16 cellular contexts compared by ENCODE assay signal in genomic region chr17:7443499-7444485, GRCh38. TPM values are rescaled to one million over a fixed set of nuclear protein-coding genes. Genes with fewer than 3 reads are reported as not detected.
A peak's percentile ranks its signal among the peaks of the same experiment; 100 is the strongest.
DNase-seq lines count a peak whose midpoint lies in the region; ATAC-seq and TF ChIP-seq lines count a peak whose summit lies in the region.
"Had no signal": no experiment of that assay in that cellular context is flagged by ENCODE, and none has a peak within 500 bp of the region (broad histone marks: within the 10 kb centered on the region; RNA-seq: fewer than 3 reads in every experiment).

No MANE protein-coding gene starts in this region.

- peak overlapping the region; percentile 10 for H2BK5ac ChIP-seq in IMR-90 (ENCODE audit: low read depth, low read length, poor library complexity, severe bottlenecking)

- peaks cover 32% of the 10 kb centered on the region for H3K4me1 Mint-ChIP-seq in central memory CD8-positive, alpha-beta T cell
- H3K4me1 Mint-ChIP-seq in activated CD4-positive, alpha-beta memory T cell treated with anti-CD3 and anti-CD28 coated beads, Interleukin-2, amount 10 ng/mL, durations not matched to agents 7 days and 5 days, result peaks cover 30% of the 10 kb centered on the region

- in situ Hi-C loops in IMR-90 (cut with MboI; ENCODE audit: low sequenced_read_pairs), result no loop called here

- no peak for TF ChIP-seq POLR2A in IMR-90 (IDR thresholded peaks at IDR 0.05; ENCODE audit: low read depth, low read length)

- H3K23ac ChIP-seq in IMR-90 (ENCODE audit: low read depth, low read length), result no peak overlapping the region; the same call in 1 of the 2 replicates

- H3K4me3 ChIP-seq in AG10803 (ENCODE audit: low read length), result no peak overlapping the region
- H3K4me3 ChIP-seq in IMR-90 (ENCODE audit: insufficient read depth, low read depth, low read length), result no peak overlapping the region
- no peak overlapping the region for H3K4me3 ChIP-seq in dorsolateral prefrontal cortex

- no peak overlapping the region for H2BK15ac ChIP-seq in IMR-90 (ENCODE audit: low read depth, low read length)

- H2BK120ac ChIP-seq in IMR-90 (ENCODE audit: low read depth, low read length), result 0 out of 2 replicates have a peak overlapping the region, but pooled peaks have one; percentile 40

- WGBS in IMR-90 (ENCODE audit: extremely low coverage in 2 of 2, insufficient read length in 1 of 2), 2 experiments, result 100% methylated on average over 1 of the region's 7 CpGs; no CpG with 5 or more reads in 1 of the 2 experiments

- H3K9me3 ChIP-seq in IMR-90 (ENCODE audit: control insufficient read depth, insufficient read depth, low read length), result no peaks in the 10 kb centered on the region

- BruUV-seq in IMR-90 (replicated peaks; lab: Mats Ljungman, UMichigan), result no TSS peak

- H2AK9ac ChIP-seq in IMR-90 (replicated peaks; ENCODE audit: low read depth, low read length, poor library complexity), result peak overlapping the region; percentile 33

- H3K27me3 ChIP-seq in IMR-90 (ENCODE audit: control insufficient read depth, insufficient read depth, low read length), result peaks cover 47% of the 10 kb centered on the region
- H3K27me3 ChIP-seq in dorsolateral prefrontal cortex, result peaks cover 0 to 75% (median 38%) of the 10 kb centered on the region in 45 donors

- ATAC-seq in IMR-90 (ENCODE audit: low read depth), result no peak
- ATAC-seq in central memory CD8-positive, alpha-beta T cell (replicated peaks; ENCODE audit: extremely low read depth, poor library complexity, severe bottlenecking), result no peak
- no peak for ATAC-seq in GM18520 (IDR thresholded peaks at IDR 0.05; ENCODE audit: unreplicated experiment)
- ATAC-seq: Right ventricle myocardium inferior had no signal

- TF ChIP-seq CTCF in AG10803 (conservative IDR thresholded peaks at IDR 0.05; ENCODE audit: low read length) (no peak), IMR-90 (conservative IDR thresholded peaks at IDR 0.05; ENCODE audit: low read depth, low read length) (no peak), dorsolateral prefrontal cortex (IDR thresholded peaks at IDR 0.05 in 54 of 56, conservative IDR thresholded peaks at IDR 0.05 in 2 of 56; ENCODE audit: low read depth in 1 of 56, partially characterized antibody in 56 of 56) (no peak)

- peak overlapping the region; percentile 49; the same call in 1 of the 2 replicates for H4K91ac ChIP-seq in IMR-90 (ENCODE audit: insufficient read depth, low read depth, low read length)

- H3K9me1 ChIP-seq in IMR-90 (ENCODE audit: insufficient read depth, low read length), result 0 out of 2 replicates have a peak, but pooled peaks cover 8% of the 10 kb centered on the region

- TF ChIP-seq RAD21 in IMR-90 (IDR thresholded peaks at IDR 0.05; ENCODE audit: low read length), result no peak

- no peak overlapping the region for H2AFZ ChIP-seq in IMR-90 (replicated peaks; ENCODE audit: low read length, poor library complexity)

- peaks cover 85% of the 10 kb centered on the region for H3K27me3 Mint-ChIP-seq in central memory CD8-positive, alpha-beta T cell
- H3K27me3 Mint-ChIP-seq in activated CD4-positive, alpha-beta memory T cell treated with anti-CD3 and anti-CD28 coated beads, Interleukin-2, amount 10 ng/mL, durations not matched to agents 7 days and 5 days, result peaks cover 70% of the 10 kb centered on the region

- intact Hi-C loops in IMR-90 (cut with micrococcal nuclease), result no loop called here
- intact Hi-C loops in dorsolateral prefrontal cortex (cut with DNase I), result no loop called here

- no peak overlapping the region for H3K4ac ChIP-seq in IMR-90 (ENCODE audit: low read depth, low read length)

- H4K20me1 ChIP-seq in IMR-90 (ENCODE audit: insufficient read depth, low read length), result 0 out of 2 replicates have a peak, but pooled peaks cover 3% of the 10 kb centered on the region

- H3K9me3 Mint-ChIP-seq in central memory CD8-positive, alpha-beta T cell, result no peaks in the 10 kb centered on the region
- no peaks in the 10 kb centered on the region for H3K9me3 Mint-ChIP-seq in activated CD4-positive, alpha-beta memory T cell treated with anti-CD3 and anti-CD28 coated beads, Interleukin-2, amount 10 ng/mL, durations not matched to agents 7 days and 5 days
- H3K9me3 Mint-ChIP-seq: stimulated activated naive CD8-positive, alpha-beta T cell treated with anti-CD3 and anti-CD28 coated beads, Interleukin-15, Interleukin-2, amounts not matched to agents 100 ng/mL and 50 ng/mL, for 24 hours had no signal

- H3K14ac ChIP-seq in IMR-90 (replicated peaks; ENCODE audit: low read depth, low read length), result no peak overlapping the region

- peak overlapping the region; percentile 13; the same call in 1 of the 2 replicates for H2AK5ac ChIP-seq in IMR-90 (ENCODE audit: low read depth, low read length)

- no peak overlapping the region for H4K8ac ChIP-seq in IMR-90 (ENCODE audit: low read depth in 2 of 2, low read length in 2 of 2)

- H3K4me3 Mint-ChIP-seq in central memory CD8-positive, alpha-beta T cell, result no peak overlapping the region
- no peak overlapping the region for H3K4me3 Mint-ChIP-seq in activated CD4-positive, alpha-beta memory T cell treated with anti-CD3 and anti-CD28 coated beads, Interleukin-2, amount 10 ng/mL, durations not matched to agents 7 days and 5 days

- POLR2A ChIA-PET in IMR-90 (lab: Charles Lee; ENCODE audit: unreplicated experiment), result interaction anchor here (0.7 kb wide), 1 partner anchor 34 kb away, joined by 3 read pairs; no protein-coding TSS in a partner anchor
- POLR2A ChIA-PET in activated CD4-positive, alpha-beta memory T cell treated with anti-CD3 and anti-CD28 coated beads, Interleukin-2, amount 10 ng/mL, durations not matched to agents 7 days and 5 days (lab: Charles Lee), result interaction anchor here (1.2 to 14.4 kb wide), 8 partner anchors 8 to 244 kb away, joined by 3 to 232 read pairs (median 4); partner anchors contain the start of genes ACAP1, POLR2A, SLC35G6 and TMEM102

- H3K4me1 ChIP-seq in IMR-90 (ENCODE audit: control insufficient read depth, insufficient read depth, low read length), result peaks cover 22% of the 10 kb centered on the region

- H3K27ac ChIP-seq in IMR-90 (ENCODE audit: insufficient read depth, low read length) (no peak overlapping the region), dorsolateral prefrontal cortex (no peak overlapping the region)
- H3K27ac ChIP-seq: C4-2B had no signal

- H3K36me3 ChIP-seq in IMR-90 (ENCODE audit: control insufficient read depth, insufficient read depth, low read length), result no peaks in the 10 kb centered on the region

- no peak overlapping the region for H3K18ac ChIP-seq in IMR-90 (ENCODE audit: low read depth, low read length)

- H2BK20ac ChIP-seq in IMR-90 (ENCODE audit: low read depth, low read length), result peak overlapping the region; percentile 33; the same call in 1 of the 2 replicates

- no peak overlapping the region for H4K5ac ChIP-seq in IMR-90 (ENCODE audit: low read depth, low read length)

- H3K36me3 Mint-ChIP-seq in central memory CD8-positive, alpha-beta T cell (ENCODE audit: insufficient read depth), result peaks cover 12% of the 10 kb centered on the region
- peaks cover 15% of the 10 kb centered on the region for H3K36me3 Mint-ChIP-seq in activated CD4-positive, alpha-beta memory T cell treated with anti-CD3 and anti-CD28 coated beads, Interleukin-2, amount 10 ng/mL, durations not matched to agents 7 days and 5 days (ENCODE audit: low read depth)

- no peak overlapping the region for H3K9ac ChIP-seq in IMR-90 (ENCODE audit: low read depth, low read length)

- H3K79me1 ChIP-seq in IMR-90 (ENCODE audit: low read depth in 1 of 2, low read length in 2 of 2), result no peaks in the 10 kb centered on the region

- H3K4me2 ChIP-seq in IMR-90 (ENCODE audit: low read depth, low read length), result no peak overlapping the region

- CTCF ChIA-PET in IMR-90 (lab: Yijun Ruan, JAX), result no interaction called here
- CTCF ChIA-PET in activated CD4-positive, alpha-beta memory T cell treated with anti-CD3 and anti-CD28 coated beads, Interleukin-2, amount 10 ng/mL, durations not matched to agents 7 days and 5 days (lab: Charles Lee), result interaction anchor here (0.6 to 5.7 kb wide), 7 partner anchors 8 to 145 kb away, joined by 3 to 30 read pairs (median 4); partner anchors contain the start of genes TMEM102 and ZBTB4

- H3K56ac ChIP-seq in IMR-90 (ENCODE audit: extremely low read depth, insufficient read depth, low read length), result no peak overlapping the region

- H3K27ac Mint-ChIP-seq in central memory CD8-positive, alpha-beta T cell (ENCODE audit: low read depth), result peak overlapping the region; percentile 59
- no peak overlapping the region for H3K27ac Mint-ChIP-seq in activated CD4-positive, alpha-beta memory T cell treated with anti-CD3 and anti-CD28 coated beads, Interleukin-2, amount 10 ng/mL, durations not matched to agents 7 days and 5 days
- H3K27ac Mint-ChIP-seq: stimulated activated naive CD8-positive, alpha-beta T cell treated with anti-CD3 and anti-CD28 coated beads, Interleukin-15, Interleukin-2, amounts not matched to agents 100 ng/mL and 50 ng/mL, for 24 hours had no signal

- DNase-seq in AG10803 (ENCODE audit: low read depth) (peak; percentile 21), IMR-90 (peak; percentile 75), kidney tubule cell (ENCODE audit: low spot score) (peak; percentile 45), dorsolateral prefrontal cortex (no peak), NCI-H446 treated with DMSO at 0.1 percent for 48 hours (lab: John Stamatoyannopoulos, UW) (no peak)
- DNase-seq in central memory CD8-positive, alpha-beta T cell (ENCODE audit: low spot score in 2 of 2), result no peak
- no peak for DNase-seq in activated CD4-positive, alpha-beta memory T cell treated with anti-CD3 and anti-CD28 coated beads, Interleukin-2, amount 10 ng/mL, durations not matched to agents 7 days and 5 days
- DNase-seq: activated CD4-positive, alpha-beta T cell treated with anti-CD3 and anti-CD28 coated beads, Interleukin-2, amount 50 U/mL, for 4 hours; activated effector memory CD4-positive, alpha-beta T cell treated with Interleukin-2 at 50 U/mL for 16 hours; cerebellar nuclear complex; NCI-H69 had no signal

- dilution Hi-C loops in IMR-90 (cut with HindIII; ENCODE audit: low sequenced_read_pairs, unreplicated experiment), result no loop called here

RNA-seq across cellular contexts. Expression of gene CHRNB1, which starts 1.1 kb away (rescaled TPM):
- 4.2 and 4.3 TPM in 2 replicates for total RNA-seq in IMR-90 (2012; rRNA removed)
- polyA plus RNA-seq in IMR-90 (2012; rRNA removed), result 6.0 and 6.4 TPM in 2 replicates
- polyA plus RNA-seq in IMR-90 (2012; cell fraction: cytosol; rRNA removed), result 7.0 and 8.0 TPM in 2 replicates
- 0.76 and 1.6 TPM in 2 replicates for polyA plus RNA-seq in IMR-90 (2012; cell fraction: nucleus; rRNA removed; ENCODE audit: low replicate concordance)
- total RNA-seq in dorsolateral prefrontal cortex, result 10 to 100 TPM in 95 of 120 experiments, 1 to 10 TPM in 25; 6.3 to 21.6 (median 12.1) TPM
- total RNA-seq in activated CD4-positive, alpha-beta memory T cell treated with anti-CD3 and anti-CD28 coated beads, Interleukin-2, amount 10 ng/mL, durations not matched to agents 7 days and 5 days, result 10 to 100 TPM; 13.0 to 14.6 TPM

RNA-seq across cellular contexts. Expression of gene FGF11, which starts 4.5 kb away (rescaled TPM):
- 0.18 and 0.28 TPM in 2 replicates for total RNA-seq in IMR-90 (2012; rRNA removed)
- polyA plus RNA-seq in IMR-90 (2012; rRNA removed), result 0.99 and 1.1 TPM in 2 replicates
- polyA plus RNA-seq in IMR-90 (2012; cell fraction: cytosol; rRNA removed), result 0.96 and 1.8 TPM in 2 replicates
- polyA plus RNA-seq in IMR-90 (2012; cell fraction: nucleus; rRNA removed; ENCODE audit: low replicate concordance), result 3.8 and 3.9 TPM in 2 replicates
- total RNA-seq in dorsolateral prefrontal cortex, result 10 to 100 TPM in 25 of 120 experiments, 1 to 10 TPM in 95; 2.5 to 23.6 (median 7.0) TPM
- total RNA-seq in activated CD4-positive, alpha-beta memory T cell treated with anti-CD3 and anti-CD28 coated beads, Interleukin-2, amount 10 ng/mL, durations not matched to agents 7 days and 5 days, result 10 to 100 TPM in 1 of 2 experiments, 1 to 10 TPM in 1; 8.9 to 10.8 TPM

RNA-seq across cellular contexts. Expression of gene TMEM102, which starts 8.6 kb away (rescaled TPM):
- total RNA-seq in IMR-90 (2012; rRNA removed) (1.1 and 1.4 TPM in 2 replicates), dorsolateral prefrontal cortex (1 to 10 TPM in 52 of 120 experiments, under 1 TPM in 61, not detected in 7; 0.24 to 3.3 (median 0.97) TPM)
- polyA plus RNA-seq in IMR-90 (2012; rRNA removed), result 2.2 and 2.3 TPM in 2 replicates
- polyA plus RNA-seq in IMR-90 (2012; cell fraction: cytosol; rRNA removed), result 2.0 and 3.0 TPM in 2 replicates
- polyA plus RNA-seq in IMR-90 (2012; cell fraction: nucleus; rRNA removed; ENCODE audit: low replicate concordance), result 1.2 and 2.3 TPM in 2 replicates
- total RNA-seq in activated CD4-positive, alpha-beta memory T cell treated with anti-CD3 and anti-CD28 coated beads, Interleukin-2, amount 10 ng/mL, durations not matched to agents 7 days and 5 days, result 10 to 100 TPM; 18.0 TPM

RNA-seq across cellular contexts. Expression of gene SPEM3, which starts 15.1 kb away (rescaled TPM):
- total RNA-seq in IMR-90 (2012; rRNA removed) (not detected in 2 replicates), dorsolateral prefrontal cortex (under 1 TPM in 1 of 120 experiments, not detected in 119; 0.14 TPM)
- not detected in 2 replicates for polyA plus RNA-seq in IMR-90 (2012; rRNA removed)
- polyA plus RNA-seq in IMR-90 (2012; cell fraction: cytosol; rRNA removed), result not detected in 2 replicates
- polyA plus RNA-seq in IMR-90 (2012; cell fraction: nucleus; rRNA removed; ENCODE audit: low replicate concordance), result not detected in 2 replicates
- total RNA-seq in activated CD4-positive, alpha-beta memory T cell treated with anti-CD3 and anti-CD28 coated beads, Interleukin-2, amount 10 ng/mL, durations not matched to agents 7 days and 5 days, result not detected
- total RNA-seq: fibroblast of villous mesenchyme, Right ventricle myocardium inferior had no signal

RNA-seq across cellular contexts. Expression of gene SPEM2, which starts 18.4 kb away (rescaled TPM):
- total RNA-seq in IMR-90 (2012; rRNA removed) (not detected in 2 replicates), dorsolateral prefrontal cortex (under 1 TPM in 2 of 120 experiments, not detected in 118; 0.41 to 0.48 TPM)
- polyA plus RNA-seq in IMR-90 (2012; rRNA removed), result not detected in 2 replicates
- polyA plus RNA-seq in IMR-90 (2012; cell fraction: cytosol; rRNA removed), result not detected in 2 replicates
- 0.13 TPM in 1 of 2 replicates, not detected in the other for polyA plus RNA-seq in IMR-90 (2012; cell fraction: nucleus; rRNA removed; ENCODE audit: low replicate concordance)
- total RNA-seq in activated CD4-positive, alpha-beta memory T cell treated with anti-CD3 and anti-CD28 coated beads, Interleukin-2, amount 10 ng/mL, durations not matched to agents 7 days and 5 days, result not detected
- total RNA-seq: fibroblast of villous mesenchyme, Right ventricle myocardium inferior had no signal

Comparison
In these comparisons a context has a peak if more than half of its experiments do, and no peak if none do; other contexts are left out.
1. DNase-seq: peak in AG10803 (single experiment), IMR-90 (single experiment) and kidney tubule cell (single experiment); none in central memory CD8-positive, alpha-beta T cell (0 of 2), dorsolateral prefrontal cortex (0 of 10), NCI-H446 treated with DMSO at 0.1 percent for 48 hours (single experiment) and activated CD4-positive, alpha-beta memory T cell treated with anti-CD3 and anti-CD28 coated beads, Interleukin-2, amount 10 ng/mL, durations not matched to agents 7 days and 5 days (single experiment).